In genomic region chr6:1390071-1390804, GRCh38 we compare ENCODE assay signal across 1 cellular context.
TF ChIP-seq lines count a peak whose summit lies in the region.

No MANE protein-coding gene starts in this region.

TF ChIP-seq in HepG2, 621 proteins besides CTCF, POLR2A, EP300 and RAD21 (continued from another document and continues in another):
- TF ChIP-seq ARID5B (CRISPR knock-in tag; IDR thresholded peaks at IDR 0.05) = no peak
- no peak for TF ChIP-seq ZFP82 (CRISPR knock-in tag; IDR thresholded peaks at IDR 0.05; ENCODE audit: borderline replicate concordance)
- no peak for TF ChIP-seq ZNF713 (CRISPR knock-in tag; IDR thresholded peaks at IDR 0.05)
- TF ChIP-seq ZNF12 (CRISPR knock-in tag; IDR thresholded peaks at IDR 0.05) = no peak
- TF ChIP-seq ZNF687 (CRISPR knock-in tag; IDR thresholded peaks at IDR 0.05) = peak; percentile 23
- no peak for TF ChIP-seq ZNF678 (CRISPR knock-in tag; IDR thresholded peaks at IDR 0.05)
- no peak for TF ChIP-seq TFE3 (CRISPR knock-in tag; IDR thresholded peaks at IDR 0.05)
- TF ChIP-seq ZNF24 (IDR thresholded peaks at IDR 0.05) = no peak
- no peak for TF ChIP-seq NR3C1 (CRISPR knock-in tag; IDR thresholded peaks at IDR 0.05)
- 0 out of 2 replicates have a peak, but pooled peaks have one; percentile 13 for TF ChIP-seq ZSCAN21 (CRISPR knock-in tag; IDR thresholded peaks at IDR 0.05; ENCODE audit: borderline replicate concordance)
- no peak for TF ChIP-seq GRHL1 (CRISPR knock-in tag; conservative IDR thresholded peaks at IDR 0.05)
- TF ChIP-seq PRDM4 (CRISPR knock-in tag; IDR thresholded peaks at IDR 0.05; ENCODE audit: borderline replicate concordance) = no peak
- no peak for TF ChIP-seq ZNF772 (CRISPR knock-in tag; IDR thresholded peaks at IDR 0.05)
- no peak for TF ChIP-seq MYC (CRISPR knock-in tag; IDR thresholded peaks at IDR 0.05; ENCODE audit: borderline replicate concordance)
- TF ChIP-seq RCOR2 (CRISPR knock-in tag; IDR thresholded peaks at IDR 0.05) = no peak
- TF ChIP-seq ZNF558 (CRISPR knock-in tag; IDR thresholded peaks at IDR 0.05; ENCODE audit: borderline replicate concordance) = no peak
- TF ChIP-seq RBAK (CRISPR knock-in tag; IDR thresholded peaks at IDR 0.05) = no peak
- TF ChIP-seq ZNF329 (CRISPR knock-in tag; IDR thresholded peaks at IDR 0.05; ENCODE audit: low read depth) = no peak
- TF ChIP-seq ZBTB38 (CRISPR knock-in tag; IDR thresholded peaks at IDR 0.05) = no peak
- TF ChIP-seq HHEX (CRISPR knock-in tag; IDR thresholded peaks at IDR 0.05) = no peak
- TF ChIP-seq ZNF235 (CRISPR knock-in tag; IDR thresholded peaks at IDR 0.05; ENCODE audit: borderline replicate concordance) = no peak
- TF ChIP-seq ZBTB7A (CRISPR knock-in tag; IDR thresholded peaks at IDR 0.05) = no peak
- TF ChIP-seq ETS1 (CRISPR knock-in tag; IDR thresholded peaks at IDR 0.05) = no peak
- no peak for TF ChIP-seq HIVEP1 (CRISPR knock-in tag; IDR thresholded peaks at IDR 0.05)
- no peak for TF ChIP-seq CSRNP2 (CRISPR knock-in tag; conservative IDR thresholded peaks at IDR 0.05; ENCODE audit: low read depth)
- no peak for TF ChIP-seq ZBTB40 (IDR thresholded peaks at IDR 0.05)
- TF ChIP-seq ZBTB40 (CRISPR knock-in tag; IDR thresholded peaks at IDR 0.05) = no peak
- no peak for TF ChIP-seq XBP1 (CRISPR knock-in tag; IDR thresholded peaks at IDR 0.05)
- no peak for TF ChIP-seq HMGA1 (CRISPR knock-in tag; conservative IDR thresholded peaks at IDR 0.05)
- peak; percentile 21 for TF ChIP-seq AGO1 (IDR thresholded peaks at IDR 0.05; ENCODE audit: low read depth, low read length, poor library complexity, severe bottlenecking)
